In genomic region chr1:205568135-205568468, GRCh38 we compare ENCODE assay signal across 14 cellular contexts.
DNase-seq lines count a peak whose midpoint lies in the region; ATAC-seq and TF ChIP-seq lines count a peak whose summit lies in the region.
"Had no signal": no experiment of that assay in that cellular context is flagged by ENCODE, and none has a peak within 500 bp of the region (broad histone marks: within the 10 kb centered on the region; RNA-seq: fewer than 3 reads in every experiment).

No MANE protein-coding gene starts in this region.

- no peak for ATAC-seq in CD4-positive, alpha-beta T cell (ENCODE audit: poor library complexity)
- no peak for ATAC-seq in HG03097 (IDR thresholded peaks at IDR 0.05; ENCODE audit: low FRiP score, unreplicated experiment)
- no peak for ATAC-seq in GM21825 (IDR thresholded peaks at IDR 0.05; ENCODE audit: unreplicated experiment)
- ATAC-seq: psoas muscle had no signal

- no peaks in the 10 kb centered on the region for H3K4me1 ChIP-seq in H9 (ENCODE audit: insufficient read depth, low read length)
- H3K4me1 ChIP-seq in endocrine pancreas (ENCODE audit: control insufficient read depth, insufficient read depth, low read length), result no peaks in the 10 kb centered on the region
- H3K4me1 ChIP-seq in neuronal stem cell (ENCODE audit: control insufficient read depth in 2 of 2, insufficient read depth in 1 of 2, low read depth in 1 of 2, low read length in 2 of 2), result peaks cover 2 to 7% of the 10 kb centered on the region in 2 donors
- peaks cover 0 to 17% (median 0%) of the 10 kb centered on the region in 4 donors for H3K4me1 ChIP-seq in tibial nerve
- H3K4me1 ChIP-seq: psoas muscle, SJSA1 had no signal

- H3K23me2 ChIP-seq in H9 (ENCODE audit: insufficient read length, low read depth, low read length, poor library complexity, severe bottlenecking), result peaks cover 3% of the 10 kb centered on the region

- H3K18ac ChIP-seq in H9 (ENCODE audit: insufficient read length, low read depth, low read length), result no peak overlapping the region
- no peak overlapping the region for H3K18ac ChIP-seq in neuronal stem cell (ENCODE audit: low read length)

- no peak overlapping the region for H3K14ac ChIP-seq in H9 (ENCODE audit: insufficient read depth, low read length)
- no peak overlapping the region for H3K14ac ChIP-seq in neuronal stem cell (ENCODE audit: low read length)

- no peaks in the 10 kb centered on the region for H3K36me3 Mint-ChIP-seq in CD4-positive, alpha-beta T cell (ENCODE audit: low read depth)
- no peaks in the 10 kb centered on the region; a peak in 1 of 7 replicates for H3K36me3 Mint-ChIP-seq in H9 (ENCODE audit: insufficient read depth in 1 of 3, low read depth in 3 of 3)

- H3K4me3 ChIP-seq in endocrine pancreas (ENCODE audit: control insufficient read depth, insufficient read depth, low read length), result no peak overlapping the region
- no peak overlapping the region for H3K4me3 ChIP-seq in neuronal stem cell (ENCODE audit: low read length in 2 of 2)
- peak overlapping the region in 1 of 4 donors; percentile 3 for H3K4me3 ChIP-seq in tibial nerve
- H3K4me3 ChIP-seq: SJSA1 had no signal

- H2AFZ ChIP-seq in H9 (ENCODE audit: low read length) (no peak overlapping the region), neuronal stem cell (ENCODE audit: low read length) (no peak overlapping the region)

- peak overlapping the region; percentile 85 for H3K4me2 ChIP-seq in H9 (ENCODE audit: insufficient read depth, insufficient read length, low read length)
- H3K4me2 ChIP-seq in neuronal stem cell (ENCODE audit: insufficient read depth, low read length, poor library complexity, severe bottlenecking), result no peak overlapping the region

- H3K9me3 Mint-ChIP-seq in CD4-positive, alpha-beta T cell, result no peaks in the 10 kb centered on the region
- no peaks in the 10 kb centered on the region; a peak in 1 of 5 replicates for H3K9me3 Mint-ChIP-seq in H9

- H3K9me3 ChIP-seq in CD4-positive, alpha-beta T cell (ENCODE audit: control insufficient read depth, low read length), result no peaks in the 10 kb centered on the region
- H3K9me3 ChIP-seq in H9 (ENCODE audit: control insufficient read depth, low read depth, low read length), result no peaks in the 10 kb centered on the region
- H3K9me3 ChIP-seq in endocrine pancreas (ENCODE audit: control insufficient read depth, low read length), result no peaks in the 10 kb centered on the region
- no peaks in the 10 kb centered on the region for H3K9me3 ChIP-seq in neuronal stem cell (replicated peaks in 1 of 2; ENCODE audit: control insufficient read depth in 2 of 2, insufficient read depth in 1 of 2, low read depth in 1 of 2, low read length in 2 of 2)
- no peaks in the 10 kb centered on the region for H3K9me3 ChIP-seq in tibial nerve
- H3K9me3 ChIP-seq: psoas muscle, SJSA1, vagina had no signal

- intact Hi-C loops in CD4-positive, alpha-beta T cell (cut with DNase I, micrococcal nuclease), result no loop called here

- no peak for TF ChIP-seq EP300 in tibial nerve (IDR thresholded peaks at IDR 0.05)

- H2AK5ac ChIP-seq in H9 (ENCODE audit: insufficient read length, low read length) (no peak overlapping the region), neuronal stem cell (ENCODE audit: low read depth, low read length) (peak overlapping the region; percentile 24)

- H3T11ph ChIP-seq in H9 (ENCODE audit: low read length), result no peak overlapping the region

- no peak overlapping the region for H2BK5ac ChIP-seq in H9 (ENCODE audit: insufficient read length, low read length)
- no peak overlapping the region for H2BK5ac ChIP-seq in neuronal stem cell (ENCODE audit: low read length)

- H3K23ac ChIP-seq in H9 (ENCODE audit: insufficient read length, low read depth, low read length) (no peak overlapping the region), neuronal stem cell (ENCODE audit: low read depth, low read length, poor library complexity) (no peak overlapping the region)

- no peak overlapping the region for H4K5ac ChIP-seq in H9 (ENCODE audit: insufficient read length, low read depth, low read length)

- H3K4me1 Mint-ChIP-seq in CD4-positive, alpha-beta T cell (ENCODE audit: low read depth), result no peaks in the 10 kb centered on the region
- peaks cover 20 to 28% of the 10 kb centered on the region in 2 experiments for H3K4me1 Mint-ChIP-seq in H9

- no peak for TF ChIP-seq CTCF in CD4-positive, alpha-beta T cell (IDR thresholded peaks at IDR 0.05)
- TF ChIP-seq CTCF in H9 (conservative IDR thresholded peaks at IDR 0.05) (no peak), GM20000 (IDR thresholded peaks at IDR 0.05; ENCODE audit: extremely low read depth, missing control alignments) (no peak), tibial nerve (IDR thresholded peaks at IDR 0.05) (no peak)

- H4K91ac ChIP-seq in H9 (ENCODE audit: insufficient read length, low read depth, low read length) (no peak overlapping the region), neuronal stem cell (ENCODE audit: low read depth, low read length, poor library complexity) (no peak overlapping the region)

- H3K4me3 Mint-ChIP-seq in CD4-positive, alpha-beta T cell, result peak overlapping the region; percentile 54
- peak overlapping the region; percentile 51 to 80 for H3K4me3 Mint-ChIP-seq in H9

- H3K36me3 ChIP-seq in endocrine pancreas (ENCODE audit: control insufficient read depth, insufficient read depth, low read length) (no peaks in the 10 kb centered on the region), neuronal stem cell (replicated peaks in 1 of 2; ENCODE audit: control insufficient read depth in 2 of 2, insufficient read depth in 2 of 2, low read length in 2 of 2) (no peaks in the 10 kb centered on the region), tibial nerve (no peaks in the 10 kb centered on the region)
- H3K36me3 ChIP-seq: SJSA1, vagina had no signal

- peaks cover 73% of the 10 kb centered on the region for H3K27me3 Mint-ChIP-seq in CD4-positive, alpha-beta T cell
- H3K27me3 Mint-ChIP-seq in H9 (ENCODE audit: low read depth), result peaks cover 93% of the 10 kb centered on the region

- H4K8ac ChIP-seq in H9 (replicated peaks; ENCODE audit: insufficient read length, low read depth, low read length) (no peak overlapping the region), neuronal stem cell (ENCODE audit: low read depth, low read length) (no peak overlapping the region)

- no peak overlapping the region for H3K56ac ChIP-seq in H9 (ENCODE audit: insufficient read length, low read depth, low read length)

- no peak overlapping the region for H3K27ac Mint-ChIP-seq in CD4-positive, alpha-beta T cell
- H3K27ac Mint-ChIP-seq in H9, result no peak overlapping the region

- H2BK120ac ChIP-seq in H9 (ENCODE audit: low read depth, low read length, poor library complexity, severe bottlenecking) (no peak overlapping the region), neuronal stem cell (ENCODE audit: low read depth, low read length) (no peak overlapping the region)

- H2BK12ac ChIP-seq in H9 (ENCODE audit: insufficient read length, low read depth, low read length) (no peak overlapping the region), neuronal stem cell (ENCODE audit: low read length) (no peak overlapping the region)

- H3K79me2 ChIP-seq in H9 (ENCODE audit: insufficient read depth, low read length), result no peaks in the 10 kb centered on the region

- H3K4ac ChIP-seq in H9 (ENCODE audit: low read depth, low read length), result no peak overlapping the region
- no peak overlapping the region for H3K4ac ChIP-seq in neuronal stem cell (ENCODE audit: low read length)

- no CpG with 5 or more reads among the region's 5 CpGs for WGBS in H9 (ENCODE audit: extremely low coverage, insufficient read length, low lambda C conversion rate)
- no CpG with 5 or more reads among the region's 5 CpGs for WGBS in neuronal stem cell (ENCODE audit: extremely low coverage in 2 of 2, insufficient read length in 2 of 2, insufficient replicate concordance in 1 of 2), 2 donors
- 30 to 33% methylated on average over 5 of the region's 5 CpGs for WGBS in tibial nerve, 2 donors

- no peaks in the 10 kb centered on the region for H3K79me1 ChIP-seq in H9 (ENCODE audit: insufficient read depth, low read depth, low read length, poor library complexity, severe bottlenecking)
- peaks cover 1% of the 10 kb centered on the region for H3K79me1 ChIP-seq in neuronal stem cell (ENCODE audit: low read depth, low read length)

- no peak overlapping the region for H2BK20ac ChIP-seq in H9 (ENCODE audit: low read depth, low read length, poor library complexity, severe bottlenecking)

- H3K9ac ChIP-seq in H9 (ENCODE audit: extremely low read depth, insufficient read length, low read length) (no peak overlapping the region), endocrine pancreas (ENCODE audit: control insufficient read depth, insufficient read depth, low read length) (peak overlapping the region; percentile 41), neuronal stem cell (ENCODE audit: low read depth, low read length, poor library complexity) (peak overlapping the region; percentile 36)

- H4K20me1 ChIP-seq in H9 (ENCODE audit: control insufficient read depth, insufficient read depth, insufficient read length), result no peaks in the 10 kb centered on the region

- H2BK15ac ChIP-seq in H9 (ENCODE audit: low read depth, low read length), result no peak overlapping the region
- no peak overlapping the region for H2BK15ac ChIP-seq in neuronal stem cell (ENCODE audit: low read length)

- H3K27me3 ChIP-seq in CD4-positive, alpha-beta T cell (ENCODE audit: control insufficient read depth, insufficient read depth, low read length), result peaks cover 66% of the 10 kb centered on the region
- peaks cover 21% of the 10 kb centered on the region; the same call in 1 of the 2 replicates for H3K27me3 ChIP-seq in H9 (ENCODE audit: insufficient read depth, low read length)
- H3K27me3 ChIP-seq in endocrine pancreas (ENCODE audit: control insufficient read depth, insufficient read depth, low read length), result peaks cover 5% of the 10 kb centered on the region
- peaks cover 12 to 74% (median 42%) of the 10 kb centered on the region in 3 experiments for H3K27me3 ChIP-seq in neuronal stem cell (ENCODE audit: control insufficient read depth in 3 of 3, insufficient read depth in 3 of 3, low read depth in 1 of 3, low read length in 3 of 3)
- peaks cover 0 to 72% of the 10 kb centered on the region in 2 donors for H3K27me3 ChIP-seq in tibial nerve
- H3K27me3 ChIP-seq: vagina had no signal

- POLR2A ChIA-PET in CD4-positive, alpha-beta T cell (lab: Charles Lee), result interaction anchor here (0.6 kb wide), 1 partner anchor 75 kb away, joined by 3 read pairs; no protein-coding TSS in a partner anchor

- no peak for TF ChIP-seq POLR2A in tibial nerve (IDR thresholded peaks at IDR 0.05)

- CTCF ChIA-PET in CD4-positive, alpha-beta T cell (lab: Charles Lee), result no interaction called here

- peak in 1 of 10 experiments; percentile 6 for DNase-seq in CD4-positive, alpha-beta T cell
- no peak for DNase-seq in H9
- DNase-seq in neuronal stem cell (ENCODE audit: low spot score), result no peak
- no peak for DNase-seq in GM20000 (ENCODE audit: low spot score)
- DNase-seq in tibial nerve (ENCODE audit: low spot score in 2 of 2), result no peak
- DNase-seq: NCI-H1092; NCI-H2171 treated with DMSO at 0.1 percent for 48 hours; NK-92 treated with Interleukin-12 subunit alpha and Interleukin-12 subunit beta, amount 100 ng/mL, for 24 hours; psoas muscle had no signal

- no peak overlapping the region for H3K27ac ChIP-seq in CD4-positive, alpha-beta T cell (ENCODE audit: low read depth, low read length)
- no peak overlapping the region for H3K27ac ChIP-seq in H9 (ENCODE audit: insufficient read length, low read depth, low read length)
- no peak overlapping the region for H3K27ac ChIP-seq in neuronal stem cell (replicated peaks; ENCODE audit: low read length)
- H3K27ac ChIP-seq in tibial nerve, result no peak overlapping the region
- H3K27ac ChIP-seq: psoas muscle, SJSA1, vagina had no signal
